Comparison of ENCODE assay signal across 21 cellular contexts in the genomic region with DNA sequence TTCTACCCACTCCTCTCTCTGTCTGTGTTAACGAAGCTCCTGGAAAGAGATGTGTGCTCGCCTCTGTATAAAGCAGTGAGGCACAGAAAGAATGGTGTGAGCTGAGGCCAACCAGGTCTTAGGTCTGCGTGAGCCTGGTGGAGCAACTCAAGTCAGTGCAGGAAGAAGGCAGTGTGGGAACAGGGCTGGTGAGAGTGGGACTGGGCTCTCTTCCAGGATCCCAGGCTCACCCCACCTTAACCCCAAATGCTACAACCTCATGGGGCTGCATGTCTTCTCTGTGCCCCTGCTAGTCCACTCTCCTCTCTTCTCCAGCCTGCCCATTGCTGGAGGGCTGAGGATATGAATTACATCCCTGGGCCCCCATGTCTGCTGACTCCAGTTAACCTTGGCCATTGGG.
A peak's percentile ranks its signal among the peaks of the same experiment; 100 is the strongest.
DNase-seq lines count a peak whose midpoint lies in the region; ATAC-seq and TF ChIP-seq lines count a peak whose summit lies in the region.
"Had no signal": no experiment of that assay in that cellular context is flagged by ENCODE, and none has a peak within 500 bp of the region (broad histone marks: within the 10 kb centered on the region; RNA-seq: fewer than 3 reads in every experiment).

No MANE protein-coding gene starts in this region.

- no peak overlapping the region for H3K9ac ChIP-seq in colonic mucosa (ENCODE audit: low read depth in 2 of 2, low read length in 2 of 2)

- H3K27ac ChIP-seq in colonic mucosa (no peak overlapping the region), left ventricle myocardium inferior (replicated peaks) (no peak overlapping the region)
- H3K27ac ChIP-seq: A549, coronary artery, psoas muscle, RWPE1, upper lobe of left lung, VCaP had no signal

- peak overlapping the region; percentile 83 for H3K27ac Mint-ChIP-seq in activated naive CD8-positive, alpha-beta T cell
- no peak overlapping the region for H3K27ac Mint-ChIP-seq in activated naive CD8-positive, alpha-beta T cell treated with anti-CD3 and anti-CD28 coated beads for 36 hours
- peak overlapping the region in 1 of 2 donors; percentile 9 for H3K27ac Mint-ChIP-seq in natural killer cell treated with Interleukin-12 subunit alpha and Interleukin-12 subunit beta and Interleukin-15 and Interleukin-18, amount 100 ng/mL, for 72 hours

- H3K4me1 ChIP-seq in colonic mucosa (no peaks in the 10 kb centered on the region), left ventricle myocardium inferior (no peaks in the 10 kb centered on the region)
- H3K4me1 ChIP-seq: A549, psoas muscle, upper lobe of left lung had no signal

- H3K27me3 ChIP-seq in colonic mucosa (no peaks in the 10 kb centered on the region), left ventricle myocardium inferior (ENCODE audit: low read depth) (no peaks in the 10 kb centered on the region)
- H3K27me3 ChIP-seq: upper lobe of left lung had no signal

- H3K27me3 Mint-ChIP-seq in activated naive CD8-positive, alpha-beta T cell, result no peaks in the 10 kb centered on the region
- no peaks in the 10 kb centered on the region for H3K27me3 Mint-ChIP-seq in activated naive CD8-positive, alpha-beta T cell treated with anti-CD3 and anti-CD28 coated beads for 36 hours
- H3K27me3 Mint-ChIP-seq in natural killer cell treated with Interleukin-12 subunit alpha and Interleukin-12 subunit beta and Interleukin-15 and Interleukin-18, amount 100 ng/mL, for 72 hours, result no peaks in the 10 kb centered on the region

- no peak overlapping the region for H3K4me3 Mint-ChIP-seq in activated naive CD8-positive, alpha-beta T cell
- H3K4me3 Mint-ChIP-seq in activated naive CD8-positive, alpha-beta T cell treated with anti-CD3 and anti-CD28 coated beads for 36 hours, result no peak overlapping the region
- no peak overlapping the region for H3K4me3 Mint-ChIP-seq in natural killer cell treated with Interleukin-12 subunit alpha and Interleukin-12 subunit beta and Interleukin-15 and Interleukin-18, amount 100 ng/mL, for 72 hours
- H3K4me3 Mint-ChIP-seq: activated CD8-positive, alpha-beta T cell treated with anti-CD3 and anti-CD28 coated beads for 36 hours had no signal

- H3K9me3 ChIP-seq in colonic mucosa (no peaks in the 10 kb centered on the region), left ventricle myocardium inferior (replicated peaks) (no peaks in the 10 kb centered on the region)
- H3K9me3 ChIP-seq: A549, psoas muscle, upper lobe of left lung had no signal

- no peaks in the 10 kb centered on the region for H3K36me3 ChIP-seq in colonic mucosa
- no peaks in the 10 kb centered on the region for H3K36me3 ChIP-seq in left ventricle myocardium inferior
- H3K36me3 ChIP-seq: upper lobe of left lung had no signal

- H3K4me3 ChIP-seq in choroid plexus epithelial cell (ENCODE audit: low read depth, low read length), result no peak overlapping the region
- no peak overlapping the region for H3K4me3 ChIP-seq in colonic mucosa
- H3K4me3 ChIP-seq in left ventricle myocardium inferior, result no peak overlapping the region
- H3K4me3 ChIP-seq: A549, coronary artery, psoas muscle, upper lobe of left lung had no signal

- no peaks in the 10 kb centered on the region for H3K36me3 Mint-ChIP-seq in activated naive CD8-positive, alpha-beta T cell
- H3K36me3 Mint-ChIP-seq in activated naive CD8-positive, alpha-beta T cell treated with anti-CD3 and anti-CD28 coated beads for 36 hours, result no peaks in the 10 kb centered on the region
- H3K36me3 Mint-ChIP-seq in natural killer cell treated with Interleukin-12 subunit alpha and Interleukin-12 subunit beta and Interleukin-15 and Interleukin-18, amount 100 ng/mL, for 72 hours, result no peaks in the 10 kb centered on the region

- no peak for TF ChIP-seq CTCF in choroid plexus epithelial cell (conservative IDR thresholded peaks at IDR 0.05; ENCODE audit: low read depth, low read length)
- TF ChIP-seq CTCF in colonic mucosa (IDR thresholded peaks at IDR 0.05), result no peak
- TF ChIP-seq CTCF in left ventricle myocardium inferior (IDR thresholded peaks at IDR 0.05; ENCODE audit: borderline replicate concordance), result no peak

- no peaks in the 10 kb centered on the region for H3K9me3 Mint-ChIP-seq in activated naive CD8-positive, alpha-beta T cell (ENCODE audit: low read depth)
- H3K9me3 Mint-ChIP-seq in activated naive CD8-positive, alpha-beta T cell treated with anti-CD3 and anti-CD28 coated beads for 36 hours, result no peaks in the 10 kb centered on the region
- H3K9me3 Mint-ChIP-seq in natural killer cell treated with Interleukin-12 subunit alpha and Interleukin-12 subunit beta and Interleukin-15 and Interleukin-18, amount 100 ng/mL, for 72 hours, result peaks cover 2% of the 10 kb centered on the region
- H3K9me3 Mint-ChIP-seq: activated CD8-positive, alpha-beta T cell treated with anti-CD3 and anti-CD28 coated beads for 36 hours; naive thymus-derived CD4-positive, alpha-beta T cell had no signal

- intact Hi-C loops in colonic mucosa (cut with DNase I), result no loop called here
- intact Hi-C loops in left ventricle myocardium inferior (cut with micrococcal nuclease), result no loop called here

- no peak for DNase-seq in activated naive CD8-positive, alpha-beta T cell treated with anti-CD3 and anti-CD28 coated beads for 36 hours
- DNase-seq in choroid plexus epithelial cell (ENCODE audit: low read depth) (peak; percentile 60), HUDEP-2 (lab: John Stamatoyannopoulos, UW; ENCODE audit: unreplicated experiment in 76 of 76) (no peak), colonic mucosa (no peak), left ventricle myocardium inferior (no peak)
- no peak for DNase-seq in natural killer cell treated with Interleukin-12 subunit alpha and Interleukin-12 subunit beta and Interleukin-15 and Interleukin-18, amount 100 ng/mL, for 72 hours (ENCODE audit: low spot score)
- DNase-seq in activated CD8-positive, alpha-beta memory T cell treated with anti-CD3 and anti-CD28 coated beads, Interleukin-2, amount 50 U/mL, for 48 hours, result no peak
- DNase-seq: DMS53; naive thymus-derived CD4-positive, alpha-beta T cell; NCI-H1694 treated with DMSO at 0.1 percent for 48 hours; NCI-H226; psoas muscle; stimulated activated naive CD4-positive, alpha-beta T cell; upper lobe of left lung had no signal

- ATAC-seq in natural killer cell treated with Interleukin-12 subunit alpha and Interleukin-12 subunit beta and Interleukin-15 and Interleukin-18, amount 100 ng/mL, for 72 hours, result peak; percentile 27 to 56
- ATAC-seq: A549; HCT116; naive thymus-derived CD4-positive, alpha-beta T cell; psoas muscle had no signal

- peaks cover 26% of the 10 kb centered on the region for H3K4me1 Mint-ChIP-seq in activated naive CD8-positive, alpha-beta T cell (ENCODE audit: low read depth)
- H3K4me1 Mint-ChIP-seq in activated naive CD8-positive, alpha-beta T cell treated with anti-CD3 and anti-CD28 coated beads for 36 hours, result peaks cover 17% of the 10 kb centered on the region
- H3K4me1 Mint-ChIP-seq in natural killer cell treated with Interleukin-12 subunit alpha and Interleukin-12 subunit beta and Interleukin-15 and Interleukin-18, amount 100 ng/mL, for 72 hours (ENCODE audit: low read depth in 2 of 2), result peaks cover 14 to 19% of the 10 kb centered on the region in 2 donors
